ENCODE assay signal across 18 cellular contexts in the genomic region with DNA sequence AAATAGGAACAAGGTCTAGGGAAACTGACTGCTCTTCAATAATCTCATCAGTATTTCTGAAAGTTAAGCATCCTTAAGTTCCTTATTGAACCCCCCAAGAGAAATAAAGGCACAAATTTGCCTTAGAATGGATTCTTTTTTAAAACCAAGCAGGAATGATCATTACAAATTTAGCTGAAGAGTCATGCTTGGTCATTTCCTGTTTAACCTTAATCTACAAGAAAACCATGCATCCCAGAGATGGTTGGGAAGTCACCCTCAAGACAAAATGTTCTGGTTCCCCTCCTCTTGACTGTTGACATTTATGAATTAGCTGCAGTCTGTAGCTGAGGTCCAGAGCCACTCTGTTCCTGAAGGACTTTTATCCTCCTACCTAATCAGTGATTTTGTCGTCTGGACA.
DNase-seq lines count a peak whose midpoint lies in the region; ATAC-seq, FAIRE-seq and TF ChIP-seq lines count a peak whose summit lies in the region.
"Had no signal": no experiment of that assay in that cellular context is flagged by ENCODE, and none has a peak within 500 bp of the region (broad histone marks: within the 10 kb centered on the region; RNA-seq: fewer than 3 reads in every experiment).

No MANE protein-coding gene starts in this region.

- CTCF ChIA-PET in H1 (lab: Charles Lee; ENCODE audit: partially characterized antibody), result interaction anchor here (0.6 to 3.9 kb wide), 14 partner anchors 9 to 179 kb away, joined by 3 to 30 read pairs (median 5); no protein-coding TSS in a partner anchor

- no peak overlapping the region for H3K27ac ChIP-seq in H1 (ENCODE audit: low read depth, low read length)
- H3K27ac ChIP-seq in mesenchymal stem cell (ENCODE audit: low read length, poor library complexity, severe bottlenecking), result no peak overlapping the region
- H3K27ac ChIP-seq in spleen, result no peak overlapping the region
- H3K27ac ChIP-seq: hepatocyte, KMS-11, PC-9 had no signal

- no peak overlapping the region for H2AK5ac ChIP-seq in H1 (ENCODE audit: low read depth, low read length)
- no peak overlapping the region for H2AK5ac ChIP-seq in mesenchymal stem cell (ENCODE audit: low read length, severe bottlenecking)

- no peak overlapping the region for H4K91ac ChIP-seq in H1 (replicated peaks; ENCODE audit: insufficient read length, low read length)
- H4K91ac ChIP-seq in mesenchymal stem cell (ENCODE audit: low read length), result no peak overlapping the region

- no peak overlapping the region for H2BK120ac ChIP-seq in H1 (replicated peaks; ENCODE audit: low read depth, low read length)
- no peak overlapping the region for H2BK120ac ChIP-seq in mesenchymal stem cell (ENCODE audit: low read depth, low read length)

- FAIRE-seq in H1 (lab: Jason Lieb, UNC), result no peak
- FAIRE-seq: GM12878, islet of Langerhans had no signal

- H3K4me2 ChIP-seq in H1 (ENCODE audit: insufficient read depth in 1 of 2, low read depth in 2 of 2, low read length in 2 of 2) (no peak overlapping the region), mesenchymal stem cell (ENCODE audit: low read length, poor library complexity, severe bottlenecking) (no peak overlapping the region)
- H3K4me2 ChIP-seq: hepatocyte, KMS-11, PC-9 had no signal

- H3K14ac ChIP-seq in H1 (ENCODE audit: insufficient read length) (no peak overlapping the region), mesenchymal stem cell (ENCODE audit: low read length in 2 of 2) (no peak overlapping the region)

- H3K9me3 ChIP-seq in H1 (ENCODE audit: insufficient read depth in 2 of 2, low read depth in 1 of 2, low read length in 1 of 2), result no peaks in the 10 kb centered on the region
- no peaks in the 10 kb centered on the region for H3K9me3 ChIP-seq in mesenchymal stem cell (ENCODE audit: control insufficient read depth, low read length)
- H3K9me3 ChIP-seq in spleen, result no peaks in the 10 kb centered on the region

- no peak overlapping the region for H4K8ac ChIP-seq in H1 (ENCODE audit: extremely low read depth, insufficient read depth, low read length)
- no peak overlapping the region for H4K8ac ChIP-seq in mesenchymal stem cell (ENCODE audit: low read length)

- no peak for TF ChIP-seq EP300 in H1 (IDR thresholded peaks at IDR 0.05; ENCODE audit: borderline replicate concordance in 1 of 2, low read depth in 2 of 2, low read length in 2 of 2)

- peak; percentile 21 for DNase-seq in AG20443 (ENCODE audit: low spot score)
- DNase-seq in M059J (ENCODE audit: low read depth), result peak; percentile 46
- no peak for DNase-seq in H1 (ENCODE audit: low read depth in 1 of 2, low spot score in 2 of 2)
- DNase-seq in mesenchymal stem cell, result peak; percentile 33
- no peak for DNase-seq in activated CD4-positive, alpha-beta T cell treated with anti-CD3 and anti-CD28 coated beads for 48 hours
- no peak for DNase-seq in left colon
- DNase-seq in spleen, result no peak
- DNase-seq: activated CD4-positive, alpha-beta memory T cell treated with anti-CD3 and anti-CD28 coated beads for 36 hours; amygdala; effector CD8-positive, alpha-beta T cell; NCI-H1105 treated with DMSO at 0.1 percent for 48 hours; nucleus accumbens; PC-9 had no signal

- POLR2A ChIA-PET in H1 (lab: Charles Lee; ENCODE audit: partially characterized antibody), result no interaction called here

- H4K20me1 ChIP-seq in H1 (replicated peaks in 1 of 2; ENCODE audit: control insufficient read depth in 1 of 2, insufficient read depth in 2 of 2, low read length in 2 of 2), result no peaks in the 10 kb centered on the region

- H2AFZ ChIP-seq in H1 (ENCODE audit: low read length) (peak overlapping the region; percentile 25; the same call in 1 of the 2 replicates), mesenchymal stem cell (ENCODE audit: low read depth, low read length) (no peak overlapping the region)
- H2AFZ ChIP-seq: hepatocyte, PC-9 had no signal

- TF ChIP-seq POLR2A in H1 (IDR thresholded peaks at IDR 0.05; ENCODE audit: control extremely low read depth in 1 of 2, low read depth in 2 of 2, low read length in 2 of 2), result no peak
- TF ChIP-seq POLR2A in spleen (IDR thresholded peaks at IDR 0.05), result no peak

- 79% methylated on average over 1 of the region's 1 CpG; no CpG with 5 or more reads in 1 of the 2 experiments for whole genome bisulfite sequencing in H1 (ENCODE audit: extremely low coverage in 1 of 2, insufficient coverage in 1 of 2, insufficient read length in 1 of 2, insufficient replicate concordance in 2 of 2, low coverage in 1 of 2, low lambda C conversion rate in 2 of 2, missing lambda C conversion rate in 1 of 2), 2 experiments
- WGBS in mesenchymal stem cell, result 33% methylated on average over 1 of the region's 1 CpG
- WGBS in spleen, 5 donors, result 44 to 70% (median 56%) methylated on average over 1 of the region's 1 CpG

- H3K18ac ChIP-seq in H1 (ENCODE audit: extremely low read depth, low read length), result no peak overlapping the region
- H3K18ac ChIP-seq in mesenchymal stem cell (ENCODE audit: low read depth in 1 of 2, low read length in 2 of 2), result no peak overlapping the region

- ATAC-seq in HG03354 (IDR thresholded peaks at IDR 0.05; ENCODE audit: poor library complexity, severe bottlenecking, unreplicated experiment) (no peak), left colon (no peak)
- ATAC-seq: GM12878 had no signal

- H3K9ac ChIP-seq in H1 (replicated peaks in 1 of 4; ENCODE audit: extremely low read depth in 1 of 4, low read depth in 3 of 4, low read length in 3 of 4) (no peak overlapping the region), mesenchymal stem cell (ENCODE audit: low read length) (peak overlapping the region; percentile 41)
- H3K9ac ChIP-seq: KMS-11 had no signal

- no peak overlapping the region for H2BK20ac ChIP-seq in H1 (ENCODE audit: low read length)

- intact Hi-C loops in left colon (cut with DNase I, micrococcal nuclease), result no loop called here
- intact Hi-C loops in spleen (cut with DNase I; ENCODE audit: low total_unique reads), result no loop called here

- no peak overlapping the region for H3K4me3 ChIP-seq in H1 (ENCODE audit: extremely low read depth in 1 of 4, insufficient read depth in 2 of 4, low read depth in 3 of 4, low read length in 4 of 4)
- H3K4me3 ChIP-seq in mesenchymal stem cell (ENCODE audit: insufficient read depth in 1 of 2, low read depth in 1 of 2, low read length in 2 of 2), result no peak overlapping the region
- no peak overlapping the region for H3K4me3 ChIP-seq in spleen
- H3K4me3 ChIP-seq: GM12878, hepatocyte, PC-9 had no signal

- no peak for TF ChIP-seq RAD21 in H1 (IDR thresholded peaks at IDR 0.05 in 1 of 2, conservative IDR thresholded peaks at IDR 0.05 in 1 of 2; ENCODE audit: low read depth in 2 of 2, low read length in 2 of 2)

- peaks cover 0 to 5% (median 1%) of the 10 kb centered on the region in 4 experiments; a peak in 1 of 7 replicates for H3K4me1 ChIP-seq in H1 (replicated peaks in 1 of 4; ENCODE audit: control insufficient read depth in 3 of 4, insufficient read depth in 4 of 4, low read length in 3 of 4)
- H3K4me1 ChIP-seq in mesenchymal stem cell (ENCODE audit: control insufficient read depth, insufficient read depth, low read depth, low read length), result peaks cover 2% of the 10 kb centered on the region
- peaks cover 0 to 5% (median 1%) of the 10 kb centered on the region in 6 donors for H3K4me1 ChIP-seq in spleen

- H3K79me1 ChIP-seq in H1 (ENCODE audit: low read depth, low read length) (no peaks in the 10 kb centered on the region), mesenchymal stem cell (replicated peaks; ENCODE audit: low read length, poor library complexity, severe bottlenecking) (no peaks in the 10 kb centered on the region)

- no peaks in the 10 kb centered on the region for H3K79me2 ChIP-seq in H1 (ENCODE audit: control insufficient read depth in 1 of 2, insufficient read depth in 2 of 2, low read length in 2 of 2)
- H3K79me2 ChIP-seq: hepatocyte had no signal

- H3K36me3 ChIP-seq in H1 (ENCODE audit: control insufficient read depth in 2 of 4, insufficient read depth in 4 of 4, low read length in 3 of 4), result no peaks in the 10 kb centered on the region
- H3K36me3 ChIP-seq in mesenchymal stem cell (ENCODE audit: control insufficient read depth in 1 of 2, insufficient read depth in 2 of 2, low read depth in 1 of 2, low read length in 2 of 2), result no peaks in the 10 kb centered on the region
- H3K36me3 ChIP-seq in spleen, result no peaks in the 10 kb centered on the region

- no peak overlapping the region for H2BK15ac ChIP-seq in H1 (ENCODE audit: low read length)
- H2BK15ac ChIP-seq in mesenchymal stem cell (ENCODE audit: low read depth, poor library complexity, severe bottlenecking), result no peak overlapping the region

- H3K23me2 ChIP-seq in H1 (ENCODE audit: low read depth, low read length), result peaks cover 4% of the 10 kb centered on the region; the same call in 1 of the 2 replicates

- H3K27me3 ChIP-seq in H1 (replicated peaks in 1 of 4; ENCODE audit: control insufficient read depth in 3 of 4, extremely low read depth in 1 of 4, insufficient read depth in 3 of 4, low read length in 3 of 4) (peaks cover 0 to 3% (median 1%) of the 10 kb centered on the region in 4 experiments; a peak in 3 of 7 replicates), mesenchymal stem cell (ENCODE audit: control insufficient read depth in 1 of 2, insufficient read depth in 1 of 2, low read length in 2 of 2) (no peaks in the 10 kb centered on the region), spleen (replicated peaks in 1 of 7) (peaks cover 0 to 7% (median 0%) of the 10 kb centered on the region in 7 donors)
- H3K27me3 ChIP-seq: hepatocyte had no signal

- no peak overlapping the region for H4K5ac ChIP-seq in H1 (ENCODE audit: insufficient read length, low read depth, low read length)

- H2BK5ac ChIP-seq in H1 (ENCODE audit: low read depth, low read length), result no peak overlapping the region
- H2BK5ac ChIP-seq in mesenchymal stem cell (ENCODE audit: low read depth, low read length, poor library complexity, severe bottlenecking), result no peak overlapping the region

- H2BK12ac ChIP-seq in H1 (ENCODE audit: low read depth, low read length) (no peak overlapping the region), mesenchymal stem cell (ENCODE audit: low read length in 2 of 2) (no peak overlapping the region)

- no peak overlapping the region for H3K23ac ChIP-seq in H1 (ENCODE audit: insufficient read length)
- no peak overlapping the region for H3K23ac ChIP-seq in mesenchymal stem cell (ENCODE audit: low read length in 2 of 2)

- H3K4ac ChIP-seq in H1 (replicated peaks; ENCODE audit: insufficient read length, low read depth, low read length) (no peak overlapping the region), mesenchymal stem cell (ENCODE audit: low read depth in 1 of 2, low read length in 2 of 2) (no peak overlapping the region)

- H3K56ac ChIP-seq in H1 (replicated peaks; ENCODE audit: insufficient read length, low read depth, low read length), result no peak overlapping the region

- TF ChIP-seq CTCF in H1 (IDR thresholded peaks at IDR 0.05; ENCODE audit: control extremely low read depth in 1 of 3, insufficient read depth in 1 of 3, low read depth in 1 of 3, low read length in 3 of 3), result no peak
- TF ChIP-seq CTCF in spleen (IDR thresholded peaks at IDR 0.05 in 8 of 11, conservative IDR thresholded peaks at IDR 0.05 in 3 of 11), result no peak

TF ChIP-seq in H1, 55 proteins besides CTCF, POLR2A, EP300 and RAD21 (continues in another document):
- no peak for TF ChIP-seq BACH1 (IDR thresholded peaks at IDR 0.05; ENCODE audit: low read length)
- no peak for TF ChIP-seq HDAC2 (IDR thresholded peaks at IDR 0.05; ENCODE audit: borderline replicate concordance in 1 of 2, low read depth in 2 of 2, low read length in 2 of 2)

Comparison
In these comparisons a context has a peak if more than half of its experiments do, and no peak if none do; other contexts are left out.
1. DNase-seq: peak in AG20443 (single experiment), M059J (single experiment) and mesenchymal stem cell (single experiment); none in H1 (0 of 2), activated CD4-positive, alpha-beta T cell treated with anti-CD3 and anti-CD28 coated beads for 48 hours (single experiment), left colon (0 of 2) and spleen (single experiment).